ENCODE assay signal across 23 cellular contexts in genomic region chr3:34678580-34678979, GRCh38.
"Had no signal": no experiment of that assay in that cellular context is flagged by ENCODE, and none has a peak within 500 bp of the region (broad histone marks: within the 10 kb centered on the region; RNA-seq: fewer than 3 reads in every experiment).

No MANE protein-coding gene starts in this region.

- H3K27ac ChIP-seq: brain microvascular endothelial cell, VCaP had no signal

- DNase-seq: activated CD4-positive, alpha-beta memory T cell treated with anti-CD3 and anti-CD28 coated beads for 36 hours; activated CD4-positive, alpha-beta T cell treated with anti-CD3 and anti-CD28 coated beads, Interleukin-2, amount 10 ng/mL, durations not matched to agents 7 days and 5 days; activated CD4-positive, CD25-positive, alpha-beta regulatory T cell; activated CD8-positive, alpha-beta memory T cell treated with anti-CD3 and anti-CD28 coated beads for 24 hours; activated effector memory CD4-positive, alpha-beta T cell treated with anti-CD3 and anti-CD28 coated beads, Interleukin-2, amount 50 U/mL, for 16 hours; activated naive CD4-positive, alpha-beta T cell treated with anti-CD3 and anti-CD28 coated beads, Interleukin-2, amount 10 ng/mL, durations not matched to agents 7 days and 5 days; activated naive CD8-positive, alpha-beta T cell treated with anti-CD3 and anti-CD28 coated beads for 36 hours; activated T-cell treated with anti-CD3 and anti-CD28 coated beads, Interleukin-2, amount 50 U/mL, for 4 hours; brain microvascular endothelial cell; Karpas-422; MM.1S; NCI-H146; NCI-H187 treated with DMSO at 0.1 percent for 48 hours; NCI-H2081 treated with DMSO at 0.1 percent for 48 hours; NCI-H446; NCI-H524; PC-3; SHP77 treated with DMSO at 0.1 percent for 48 hours; T-cell; T-helper 2 cell; T1000 had no signal

- H3K27me3 ChIP-seq: brain microvascular endothelial cell had no signal

- H3K36me3 Mint-ChIP-seq: activated CD4-positive, alpha-beta memory T cell treated with anti-CD3 and anti-CD28 coated beads for 36 hours; activated naive CD4-positive, alpha-beta T cell treated with anti-CD3 and anti-CD28 coated beads, Interleukin-2, amount 10 ng/mL, durations not matched to agents 7 days and 5 days; activated naive CD8-positive, alpha-beta T cell treated with anti-CD3 and anti-CD28 coated beads for 36 hours; T-cell had no signal

- H3K27ac Mint-ChIP-seq: activated CD4-positive, alpha-beta memory T cell treated with anti-CD3 and anti-CD28 coated beads for 36 hours; activated CD4-positive, alpha-beta T cell treated with anti-CD3 and anti-CD28 coated beads, Interleukin-2, amount 10 ng/mL, durations not matched to agents 7 days and 5 days; activated naive CD4-positive, alpha-beta T cell treated with anti-CD3 and anti-CD28 coated beads, Interleukin-2, amount 10 ng/mL, durations not matched to agents 7 days and 5 days; activated naive CD8-positive, alpha-beta T cell treated with anti-CD3 and anti-CD28 coated beads for 36 hours; T-cell had no signal

- H3K4me3 Mint-ChIP-seq: activated CD4-positive, alpha-beta memory T cell treated with anti-CD3 and anti-CD28 coated beads for 36 hours; activated CD4-positive, alpha-beta T cell treated with anti-CD3 and anti-CD28 coated beads, Interleukin-2, amount 10 ng/mL, durations not matched to agents 7 days and 5 days; activated naive CD4-positive, alpha-beta T cell treated with anti-CD3 and anti-CD28 coated beads, Interleukin-2, amount 10 ng/mL, durations not matched to agents 7 days and 5 days; activated naive CD8-positive, alpha-beta T cell treated with anti-CD3 and anti-CD28 coated beads for 36 hours; activated T-cell treated with anti-CD3 and anti-CD28 coated beads, Interleukin-2, amount 50 U/mL, for 4 hours; T-cell had no signal

- H3K4me1 Mint-ChIP-seq: activated CD4-positive, alpha-beta T cell treated with anti-CD3 and anti-CD28 coated beads, Interleukin-2, amount 10 ng/mL, durations not matched to agents 7 days and 5 days; activated naive CD4-positive, alpha-beta T cell treated with anti-CD3 and anti-CD28 coated beads, Interleukin-2, amount 10 ng/mL, durations not matched to agents 7 days and 5 days; activated naive CD8-positive, alpha-beta T cell treated with anti-CD3 and anti-CD28 coated beads for 36 hours; T-cell had no signal

- H3K36me3 ChIP-seq: brain microvascular endothelial cell had no signal

- H3K27me3 Mint-ChIP-seq: activated CD4-positive, alpha-beta memory T cell treated with anti-CD3 and anti-CD28 coated beads for 36 hours; activated CD4-positive, alpha-beta T cell treated with anti-CD3 and anti-CD28 coated beads, Interleukin-2, amount 10 ng/mL, durations not matched to agents 7 days and 5 days; activated naive CD4-positive, alpha-beta T cell treated with anti-CD3 and anti-CD28 coated beads, Interleukin-2, amount 10 ng/mL, durations not matched to agents 7 days and 5 days; activated naive CD8-positive, alpha-beta T cell treated with anti-CD3 and anti-CD28 coated beads for 36 hours; T-cell had no signal

- FAIRE-seq: RCC 7860 had no signal

- H3K9me3 Mint-ChIP-seq: activated CD4-positive, alpha-beta T cell treated with anti-CD3 and anti-CD28 coated beads, Interleukin-2, amount 10 ng/mL, durations not matched to agents 7 days and 5 days; activated naive CD4-positive, alpha-beta T cell treated with anti-CD3 and anti-CD28 coated beads, Interleukin-2, amount 10 ng/mL, durations not matched to agents 7 days and 5 days had no signal

- ATAC-seq: activated T-cell treated with anti-CD3 and anti-CD28 coated beads, Interleukin-2, amount 50 U/mL, for 4 hours; PC-3; T-cell had no signal
